Comparison of ENCODE assay signal across 18 cellular contexts in the genomic region with DNA sequence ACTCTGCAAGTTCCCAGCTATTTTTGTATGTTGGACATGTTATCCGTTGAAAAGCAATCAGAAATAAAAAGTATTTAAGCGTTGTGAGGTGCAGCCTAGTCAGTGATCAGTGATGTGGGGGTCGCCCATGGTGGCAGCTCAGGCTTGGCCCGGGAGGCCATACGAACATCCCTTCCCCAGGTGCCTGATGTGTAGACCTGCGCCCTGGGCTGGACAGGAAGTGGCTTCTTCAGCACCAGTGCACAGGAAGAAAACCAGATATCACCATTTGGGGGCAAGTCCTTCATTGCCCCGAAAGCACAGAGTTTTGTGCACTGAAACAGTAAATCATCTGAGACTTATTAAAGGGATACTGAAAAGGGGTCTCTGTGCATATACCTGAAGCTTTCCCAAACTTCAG.
DNase-seq lines count a peak whose midpoint lies in the region; ATAC-seq and TF ChIP-seq lines count a peak whose summit lies in the region.
"Had no signal": no experiment of that assay in that cellular context is flagged by ENCODE, and none has a peak within 500 bp of the region (broad histone marks: within the 10 kb centered on the region; RNA-seq: fewer than 3 reads in every experiment).

No MANE protein-coding gene starts in this region.

- peaks cover 32% of the 10 kb centered on the region for H3K36me3 Mint-ChIP-seq in activated T-helper 2 cell treated with anti-CD3 and anti-CD28 coated beads, Interferon-gamma antibody, Interleukin-2, Interleukin-4, amounts not matched to agents 10 μg/mL and 5 μg/mL and 100 μg/mL, durations not matched to agents 14 hours and 24 hours and 36 hours (ENCODE audit: low read depth)

- no peak overlapping the region for H3K4me3 Mint-ChIP-seq in activated T-helper 2 cell treated with anti-CD3 and anti-CD28 coated beads, Interferon-gamma antibody, Interleukin-2, Interleukin-4, amounts not matched to agents 10 μg/mL and 5 μg/mL and 100 μg/mL, durations not matched to agents 14 hours and 24 hours and 36 hours (ENCODE audit: low read depth)
- H3K4me3 Mint-ChIP-seq: CD4-positive, CD25-positive, alpha-beta regulatory T cell had no signal

- peaks cover 2 to 30% (median 23%) of the 10 kb centered on the region in 9 donors for H3K4me1 ChIP-seq in heart right ventricle
- H3K4me1 ChIP-seq: A549, HAP-1 had no signal

- ATAC-seq in Right ventricle myocardium inferior: no peak
- no peak for ATAC-seq in heart right ventricle
- peak; percentile 62 for ATAC-seq in GM21423 (IDR thresholded peaks at IDR 0.05; ENCODE audit: unreplicated experiment)
- ATAC-seq in HG03565 (IDR thresholded peaks at IDR 0.05; ENCODE audit: unreplicated experiment): no peak
- ATAC-seq: A549 had no signal

- TF ChIP-seq CTCF in heart right ventricle (IDR thresholded peaks at IDR 0.05): no peak

- intact Hi-C loops in Right ventricle myocardium inferior (cut with DNase I) (no loop called here), heart right ventricle (cut with DNase I) (no loop called here)
- intact Hi-C loops in activated T-helper 2 cell treated with anti-CD3 and anti-CD28 coated beads, Interferon-gamma antibody, Interleukin-2, Interleukin-4, amounts not matched to agents 10 μg/mL and 5 μg/mL and 100 μg/mL, durations not matched to agents 14 hours and 24 hours and 36 hours (cut with micrococcal nuclease): loop anchor here (5.0 kb wide), 1 partner anchor 170 kb away; no protein-coding TSS in a partner anchor

- H3K4me3 ChIP-seq in heart right ventricle: no peak overlapping the region
- H3K4me3 ChIP-seq: A549, HAP-1, SJCRH30 had no signal

- peak overlapping the region; percentile 73 for H3K27ac Mint-ChIP-seq in activated T-helper 2 cell treated with anti-CD3 and anti-CD28 coated beads, Interferon-gamma antibody, Interleukin-2, Interleukin-4, amounts not matched to agents 10 μg/mL and 5 μg/mL and 100 μg/mL, durations not matched to agents 14 hours and 24 hours and 36 hours
- H3K27ac Mint-ChIP-seq: IgD-negative memory B cell had no signal

- H3K36me3 ChIP-seq in heart right ventricle: no peaks in the 10 kb centered on the region
- H3K36me3 ChIP-seq: HAP-1, SJCRH30 had no signal

- peaks cover 0 to 6% (median 0%) of the 10 kb centered on the region in 11 donors for H3K9me3 ChIP-seq in heart right ventricle
- H3K9me3 ChIP-seq: A549, HAP-1, SJCRH30 had no signal

- DNase-seq in Right ventricle myocardium inferior (ENCODE audit: missing footprints) (peak; percentile 6), heart right ventricle (no peak), NOMO-1 (lab: John Stamatoyannopoulos, UW; ENCODE audit: unreplicated experiment in 2 of 2) (no peak)
- no peak for DNase-seq in activated T-helper 2 cell treated with anti-CD3 and anti-CD28 coated beads, Interferon-gamma antibody, Interleukin-2, Interleukin-4, amounts not matched to agents 10 μg/mL and 5 μg/mL and 100 μg/mL, durations not matched to agents 14 hours and 24 hours and 36 hours (ENCODE audit: low spot score)
- no peak for DNase-seq in stimulated activated CD4-positive, alpha-beta T cell treated with anti-CD3 and anti-CD28 coated beads, Interleukin-4, amount 100 ng/mL, for 4 hours
- DNase-seq: DMS79 treated with DMSO at 0.1 percent for 48 hours, GDM1, NCI-H1436, NCI-H2029 treated with DMSO at 0.1 percent for 48 hours, NCI-H510A, RPMI8226, SJCRH30 had no signal

- 91 to 92% methylated on average over 7 of the region's 7 CpGs for WGBS in heart right ventricle, 2 donors

- no peak overlapping the region for H3K27ac ChIP-seq in heart right ventricle
- H3K27ac ChIP-seq: A549, SJCRH30 had no signal

- peaks cover 6% of the 10 kb centered on the region for H3K9me3 Mint-ChIP-seq in activated T-helper 2 cell treated with anti-CD3 and anti-CD28 coated beads, Interferon-gamma antibody, Interleukin-2, Interleukin-4, amounts not matched to agents 10 μg/mL and 5 μg/mL and 100 μg/mL, durations not matched to agents 14 hours and 24 hours and 36 hours
- H3K9me3 Mint-ChIP-seq: CD4-positive, CD25-positive, alpha-beta regulatory T cell; IgD-negative memory B cell had no signal

- peaks cover 78% of the 10 kb centered on the region for H3K4me1 Mint-ChIP-seq in activated T-helper 2 cell treated with anti-CD3 and anti-CD28 coated beads, Interferon-gamma antibody, Interleukin-2, Interleukin-4, amounts not matched to agents 10 μg/mL and 5 μg/mL and 100 μg/mL, durations not matched to agents 14 hours and 24 hours and 36 hours (ENCODE audit: low read depth)

- H3K27me3 Mint-ChIP-seq in activated T-helper 2 cell treated with anti-CD3 and anti-CD28 coated beads, Interferon-gamma antibody, Interleukin-2, Interleukin-4, amounts not matched to agents 10 μg/mL and 5 μg/mL and 100 μg/mL, durations not matched to agents 14 hours and 24 hours and 36 hours (ENCODE audit: low read depth): no peaks in the 10 kb centered on the region
- H3K27me3 Mint-ChIP-seq: CD4-positive, CD25-positive, alpha-beta regulatory T cell; IgD-negative memory B cell had no signal

- H3K27me3 ChIP-seq in heart right ventricle: no peaks in the 10 kb centered on the region
- H3K27me3 ChIP-seq: SJCRH30 had no signal
